Comparison of ENCODE assay signal across 1 cellular context in the genomic region with DNA sequence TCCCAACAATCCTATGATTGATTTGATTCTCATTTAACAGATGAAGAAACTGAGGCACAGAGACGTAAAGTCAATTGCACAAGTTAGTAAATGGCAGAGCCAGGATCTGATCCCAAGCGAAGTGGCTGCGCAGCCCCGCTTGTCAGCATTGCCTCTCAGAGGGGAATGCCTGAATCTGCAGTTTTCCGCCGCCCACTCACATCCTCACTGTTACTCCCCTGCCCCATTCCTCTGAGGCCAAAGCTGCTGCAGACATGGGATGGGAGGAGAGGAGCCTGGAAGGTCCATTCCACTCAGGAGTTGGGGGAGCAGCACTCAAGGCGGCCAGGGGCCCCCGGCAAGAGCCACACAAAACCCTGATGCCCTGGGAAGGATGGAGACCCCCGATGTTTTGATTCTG.
TF ChIP-seq lines count a peak whose summit lies in the region.

No MANE protein-coding gene starts in this region.

TF ChIP-seq in K562, 482 proteins besides CTCF, POLR2A, EP300 and RAD21:
- TF ChIP-seq ETV5 (CRISPR knock-in tag; IDR thresholded peaks at IDR 0.05; ENCODE audit: low read depth) (no peak), EGR1 (conservative IDR thresholded peaks at IDR 0.05) (peak; percentile 39; the same call in 1 of the 2 replicates)
TF ChIP-seq in K562: peak in this region for 1.
